In genomic region chr6:27775796-27776184, GRCh38 we compare ENCODE assay signal across 20 cellular contexts.
DNase-seq lines count a peak whose midpoint lies in the region; ATAC-seq, FAIRE-seq and TF ChIP-seq lines count a peak whose summit lies in the region.
"Had no signal": no experiment of that assay in that cellular context is flagged by ENCODE, and none has a peak within 500 bp of the region (broad histone marks: within the 10 kb centered on the region; RNA-seq: fewer than 3 reads in every experiment).

No MANE protein-coding gene starts in this region.

- H3K36me3 ChIP-seq in GM23248 (ENCODE audit: low read depth) (no peaks in the 10 kb centered on the region), PC-3 (ENCODE audit: low read depth, low read length) (no peaks in the 10 kb centered on the region)
- H3K36me3 ChIP-seq: BLaER1, Peyer's patch had no signal

- H3K4me2 ChIP-seq in GM23248 (ENCODE audit: unreplicated experiment) (no peak overlapping the region), PC-3 (ENCODE audit: low read length) (no peak overlapping the region)
- H3K4me2 ChIP-seq: BLaER1, KMS-11, SK-N-SH had no signal

- DNase-seq in GM23248 = peak; percentile 51
- DNase-seq in PC-3 = peak; percentile 34
- no peak for DNase-seq in epithelial cell of prostate (ENCODE audit: low read depth, low spot score)
- no peak for DNase-seq in activated CD4-positive, alpha-beta memory T cell treated with anti-CD3 and anti-CD28 coated beads, Interleukin-2, amount 10 ng/mL, durations not matched to agents 7 days and 5 days
- DNase-seq in progenitor cell of endocrine pancreas (ENCODE audit: low spot score, unreplicated experiment) = no peak
- DNase-seq in GM19239 (ENCODE audit: insufficient read length, low spot score) = no peak
- DNase-seq: DMS153, NCI-H1694 treated with DMSO at 0.1 percent for 48 hours, NCI-H446 treated with DMSO at 0.1 percent for 48 hours, NCI-H748 treated with DMSO at 0.1 percent for 48 hours, Peyer's patch, Right ventricle myocardium superior, SK-N-SH, T-helper 1 cell had no signal

- CTCF ChIA-PET in PC-3 (lab: Charles Lee) = interaction anchor here (0.7 kb wide), 1 partner anchor 24 kb away, joined by 3 read pairs; no protein-coding TSS in a partner anchor
- CTCF ChIA-PET in activated CD4-positive, alpha-beta memory T cell treated with anti-CD3 and anti-CD28 coated beads, Interleukin-2, amount 10 ng/mL, durations not matched to agents 7 days and 5 days (lab: Charles Lee) = interaction anchor here (0.6 to 1.9 kb wide), 2 partner anchors 20 to 37 kb away, joined by 3 to 6 read pairs; no protein-coding TSS in a partner anchor

- H3K27me3 Mint-ChIP-seq in stimulated activated memory B cell treated with anti-CD40 and anti-IgM and Interleukin-4, amounts not matched to agents 10 μg/mL and 1 μg/mL and 100 μg/mL, for 72 hours = peaks cover 14% of the 10 kb centered on the region
- H3K27me3 Mint-ChIP-seq in activated CD4-positive, alpha-beta memory T cell treated with anti-CD3 and anti-CD28 coated beads, Interleukin-2, amount 10 ng/mL, durations not matched to agents 7 days and 5 days = peaks cover 33% of the 10 kb centered on the region
- peaks cover 13% of the 10 kb centered on the region for H3K27me3 Mint-ChIP-seq in progenitor cell of endocrine pancreas

- WGBS in GM23248 (ENCODE audit: low coverage in 1 of 2, low lambda C conversion rate in 2 of 2, missing lambda C conversion rate in 2 of 2), 2 experiments = 71 to 74% methylated on average over 9 of the region's 9 CpGs

- H3K4me1 ChIP-seq in GM23248 (ENCODE audit: insufficient read depth) (no peaks in the 10 kb centered on the region), PC-3 (ENCODE audit: insufficient read depth, low read length) (peaks cover 17% of the 10 kb centered on the region)

- H3K9ac ChIP-seq in GM23248 (no peak overlapping the region), PC-3 (ENCODE audit: low read length) (no peak overlapping the region)
- H3K9ac ChIP-seq: BLaER1, KMS-11, SK-N-SH had no signal

- H3K9me2 ChIP-seq in GM23248 (ENCODE audit: insufficient read depth) (no peaks in the 10 kb centered on the region), PC-3 (replicated peaks; ENCODE audit: low read length) (no peaks in the 10 kb centered on the region)
- H3K9me2 ChIP-seq: SK-N-SH had no signal

- H3K36me3 Mint-ChIP-seq in stimulated activated memory B cell treated with anti-CD40 and anti-IgM and Interleukin-4, amounts not matched to agents 10 μg/mL and 1 μg/mL and 100 μg/mL, for 72 hours = peaks cover 4% of the 10 kb centered on the region
- no peaks in the 10 kb centered on the region for H3K36me3 Mint-ChIP-seq in activated CD4-positive, alpha-beta memory T cell treated with anti-CD3 and anti-CD28 coated beads, Interleukin-2, amount 10 ng/mL, durations not matched to agents 7 days and 5 days (ENCODE audit: low read depth)
- peaks cover 5% of the 10 kb centered on the region for H3K36me3 Mint-ChIP-seq in progenitor cell of endocrine pancreas (ENCODE audit: insufficient read depth)

- H2AFZ ChIP-seq in GM23248 = no peak overlapping the region
- no peak overlapping the region for H2AFZ ChIP-seq in PC-3 (ENCODE audit: low read length)

- H3F3A ChIP-seq in GM23248 (ENCODE audit: insufficient read depth) = peaks cover 5% of the 10 kb centered on the region; the same call in 1 of the 2 replicates
- H3F3A ChIP-seq in PC-3 (ENCODE audit: low read length, unreplicated experiment) = no peaks in the 10 kb centered on the region

- intact Hi-C loops in PC-3 (cut with micrococcal nuclease) = no loop called here

- H3K27ac Mint-ChIP-seq in stimulated activated memory B cell treated with anti-CD40 and anti-IgM and Interleukin-4, amounts not matched to agents 10 μg/mL and 1 μg/mL and 100 μg/mL, for 72 hours = peak overlapping the region; percentile 32
- no peak overlapping the region for H3K27ac Mint-ChIP-seq in activated CD4-positive, alpha-beta memory T cell treated with anti-CD3 and anti-CD28 coated beads, Interleukin-2, amount 10 ng/mL, durations not matched to agents 7 days and 5 days
- H3K27ac Mint-ChIP-seq in progenitor cell of endocrine pancreas = no peak overlapping the region

- ATAC-seq in PC-3 (no peak), GM21381 (IDR thresholded peaks at IDR 0.05; ENCODE audit: unreplicated experiment) (no peak)
- ATAC-seq in stimulated activated memory B cell treated with anti-CD40 and anti-IgM and Interleukin-4, amounts not matched to agents 10 μg/mL and 1 μg/mL and 100 μg/mL, for 72 hours = no peak
- ATAC-seq: GM12878 had no signal

- POLR2A ChIA-PET in PC-3 (lab: Charles Lee; ENCODE audit: unreplicated experiment) = interaction anchor here (0.9 kb wide), 1 partner anchor 32 kb away, joined by 3 read pairs; a partner anchor contains a TSS
- POLR2A ChIA-PET in activated CD4-positive, alpha-beta memory T cell treated with anti-CD3 and anti-CD28 coated beads, Interleukin-2, amount 10 ng/mL, durations not matched to agents 7 days and 5 days (lab: Charles Lee) = interaction anchor here (0.6 kb wide), 1 partner anchor 644 kb away, joined by 3 read pairs; no protein-coding TSS in a partner anchor

- in situ Hi-C loops in GM23248 (cut with MboI) = no loop called here

- H3K9me3 ChIP-seq in GM23248 (ENCODE audit: low read depth) (no peaks in the 10 kb centered on the region), PC-3 (ENCODE audit: low read length) (no peaks in the 10 kb centered on the region)
- H3K9me3 ChIP-seq: BLaER1, Peyer's patch, SK-N-SH had no signal

- TF ChIP-seq CTCF in PC-3 (conservative IDR thresholded peaks at IDR 0.05; ENCODE audit: low read depth, low read length) = no peak
- no peak for TF ChIP-seq CTCF in progenitor cell of endocrine pancreas (IDR thresholded peaks at IDR 0.05; ENCODE audit: unreplicated experiment)

- H3K4me3 ChIP-seq in GM23248 = no peak overlapping the region
- no peak overlapping the region for H3K4me3 ChIP-seq in PC-3 (ENCODE audit: low read length)
- H3K4me3 ChIP-seq: BLaER1, GM12878, Peyer's patch had no signal

- no peak overlapping the region for H3K4me3 Mint-ChIP-seq in stimulated activated memory B cell treated with anti-CD40 and anti-IgM and Interleukin-4, amounts not matched to agents 10 μg/mL and 1 μg/mL and 100 μg/mL, for 72 hours
- H3K4me3 Mint-ChIP-seq in activated CD4-positive, alpha-beta memory T cell treated with anti-CD3 and anti-CD28 coated beads, Interleukin-2, amount 10 ng/mL, durations not matched to agents 7 days and 5 days = no peak overlapping the region
- no peak overlapping the region for H3K4me3 Mint-ChIP-seq in progenitor cell of endocrine pancreas (ENCODE audit: low read depth)

- H3K79me2 ChIP-seq in GM23248 (ENCODE audit: insufficient read depth) = no peaks in the 10 kb centered on the region
- H3K79me2 ChIP-seq in PC-3 (ENCODE audit: low read length) = no peaks in the 10 kb centered on the region

- H3K4me1 Mint-ChIP-seq in stimulated activated memory B cell treated with anti-CD40 and anti-IgM and Interleukin-4, amounts not matched to agents 10 μg/mL and 1 μg/mL and 100 μg/mL, for 72 hours = peaks cover 45% of the 10 kb centered on the region
- peaks cover 22% of the 10 kb centered on the region for H3K4me1 Mint-ChIP-seq in activated CD4-positive, alpha-beta memory T cell treated with anti-CD3 and anti-CD28 coated beads, Interleukin-2, amount 10 ng/mL, durations not matched to agents 7 days and 5 days
- peaks cover 7% of the 10 kb centered on the region for H3K4me1 Mint-ChIP-seq in progenitor cell of endocrine pancreas (ENCODE audit: low read depth)

- peaks cover 2% of the 10 kb centered on the region for H3K9me3 Mint-ChIP-seq in stimulated activated memory B cell treated with anti-CD40 and anti-IgM and Interleukin-4, amounts not matched to agents 10 μg/mL and 1 μg/mL and 100 μg/mL, for 72 hours
- no peaks in the 10 kb centered on the region for H3K9me3 Mint-ChIP-seq in activated CD4-positive, alpha-beta memory T cell treated with anti-CD3 and anti-CD28 coated beads, Interleukin-2, amount 10 ng/mL, durations not matched to agents 7 days and 5 days
- peaks cover 10% of the 10 kb centered on the region for H3K9me3 Mint-ChIP-seq in progenitor cell of endocrine pancreas (ENCODE audit: low read depth)

- H3K27ac ChIP-seq in GM23248 = no peak overlapping the region; the same call in 1 of the 2 replicates
- H3K27ac ChIP-seq in PC-3 (ENCODE audit: low read length) = no peak overlapping the region
- peak overlapping the region; percentile 28 for H3K27ac ChIP-seq in epithelial cell of prostate
- H3K27ac ChIP-seq: BLaER1, KMS-11 had no signal

- FAIRE-seq in GM19239 (lab: Jason Lieb, UNC) = no peak
- FAIRE-seq: GM12878, GM18507 had no signal

- no peaks in the 10 kb centered on the region for H4K20me1 ChIP-seq in GM23248 (ENCODE audit: insufficient read depth)
- no peaks in the 10 kb centered on the region for H4K20me1 ChIP-seq in PC-3 (ENCODE audit: low read length)
- H4K20me1 ChIP-seq: BLaER1 had no signal

- H3K27me3 ChIP-seq in GM23248 (replicated peaks; ENCODE audit: insufficient read depth) (no peaks in the 10 kb centered on the region), PC-3 (ENCODE audit: low read length) (no peaks in the 10 kb centered on the region)
- H3K27me3 ChIP-seq: BLaER1, Peyer's patch had no signal

- no TSS peak for BruUV-seq in PC-3 (replicated peaks; lab: Mats Ljungman, UMichigan)

Comparison
In these comparisons a context has a peak if more than half of its experiments do, and no peak if none do; other contexts are left out.
1. DNase-seq: peak in GM23248 (single experiment) and PC-3 (single experiment); none in epithelial cell of prostate (single experiment), activated CD4-positive, alpha-beta memory T cell treated with anti-CD3 and anti-CD28 coated beads, Interleukin-2, amount 10 ng/mL, durations not matched to agents 7 days and 5 days (single experiment), progenitor cell of endocrine pancreas (single experiment) and GM19239 (single experiment).